ENCODE assay signal across 1 cellular context in genomic region chr14:77028384-77029246, GRCh38.
TF ChIP-seq lines count a peak whose summit lies in the region.

Gene IRF2BPL (minus strand): TSS chr14:77028708. CDS start chr14:77027792, 916 bp downstream.

TF ChIP-seq in H1, 55 proteins besides CTCF, POLR2A, EP300 and RAD21:
- TF ChIP-seq HDAC2 (IDR thresholded peaks at IDR 0.05; ENCODE audit: borderline replicate concordance in 1 of 2, low read depth in 2 of 2, low read length in 2 of 2) (peak in 1 of 2 experiments; percentile 25; a peak in 1 of 4 replicates), TAF7 (optimal IDR thresholded peaks at IDR 0.05; ENCODE audit: borderline replicate concordance, low read depth, low read length) (peak; percentile 52), JUND (IDR thresholded peaks at IDR 0.05; ENCODE audit: low read length) (peak; percentile 87), SIX5 (IDR thresholded peaks at IDR 0.05; ENCODE audit: low read depth, low read length) (no peak), TBP (IDR thresholded peaks at IDR 0.05; ENCODE audit: low read depth, low read length) (peak; percentile 63; the same call in 1 of the 2 replicates), CEBPB (IDR thresholded peaks at IDR 0.05; ENCODE audit: low read depth, low read length) (no peak), CBX8 (IDR thresholded peaks at IDR 0.05; ENCODE audit: borderline replicate concordance, low read depth, low read length) (no peak), RNF2 (IDR thresholded peaks at IDR 0.05; ENCODE audit: borderline replicate concordance, low read depth, low read length, missing control alignments, poor library complexity, severe bottlenecking) (no peak), FOSL1 (IDR thresholded peaks at IDR 0.05; ENCODE audit: insufficient read depth, low read depth, low read length) (no peak), SAP30 (IDR thresholded peaks at IDR 0.05; ENCODE audit: insufficient read depth, insufficient replicate concordance, low read length) (no peak), SIN3A (conservative IDR thresholded peaks at IDR 0.05 in 1 of 2, IDR thresholded peaks at IDR 0.05 in 1 of 2; ENCODE audit: low read depth in 1 of 2, low read length in 2 of 2) (peak; percentile 51 to 79; a peak in 2 of 4 replicates), GABPA (IDR thresholded peaks at IDR 0.05; ENCODE audit: borderline replicate concordance, insufficient read depth, low read length) (no peak), POLR2AphosphoS5 (IDR thresholded peaks at IDR 0.05; ENCODE audit: low read depth, low read length) (peak; percentile 87), KDM1A (IDR thresholded peaks at IDR 0.05; ENCODE audit: borderline replicate concordance, low read length) (no peak), POU5F1 (IDR thresholded peaks at IDR 0.05; ENCODE audit: low read depth, low read length) (no peak), USF2 (IDR thresholded peaks at IDR 0.05; ENCODE audit: low read length) (no peak), BRCA1 (IDR thresholded peaks at IDR 0.05; ENCODE audit: low read depth, low read length) (no peak), RXRA (IDR thresholded peaks at IDR 0.05; ENCODE audit: insufficient read depth, low read depth, low read length) (no peak), HDAC6 (IDR thresholded peaks at IDR 0.05; ENCODE audit: low read depth, low read length) (no peak), GTF2F1 (IDR thresholded peaks at IDR 0.05; ENCODE audit: borderline replicate concordance, low read depth, low read length) (no peak), TCF12 (IDR thresholded peaks at IDR 0.05; ENCODE audit: low read depth, low read length) (no peak), SIRT6 (IDR thresholded peaks at IDR 0.05; ENCODE audit: low read length) (no peak), KDM5A (IDR thresholded peaks at IDR 0.05; ENCODE audit: low read length) (no peak), PHF8 (conservative IDR thresholded peaks at IDR 0.05; ENCODE audit: low read depth, low read length) (peak; percentile 15; the same call in 1 of the 2 replicates), NANOG (IDR thresholded peaks at IDR 0.05; ENCODE audit: insufficient read depth, low read depth, low read length, poor library complexity, severe bottlenecking) (no peak), JUN (IDR thresholded peaks at IDR 0.05; ENCODE audit: low read depth, low read length) (no peak), TEAD4 (IDR thresholded peaks at IDR 0.05; ENCODE audit: low read depth, low read length) (no peak; the same call in 1 of the 2 replicates), CHD1 (IDR thresholded peaks at IDR 0.05; ENCODE audit: low read depth, low read length) (no peak), CTBP2 (IDR thresholded peaks at IDR 0.05; ENCODE audit: borderline replicate concordance, insufficient read depth, insufficient read length, low read length) (no peak), SP2 (IDR thresholded peaks at IDR 0.05; ENCODE audit: low read length) (no peak), E2F6 (IDR thresholded peaks at IDR 0.05) (no peak), ZNF274 (IDR thresholded peaks at IDR 0.05; ENCODE audit: borderline replicate concordance, extremely low read depth, low read length) (no peak), TAF1 (IDR thresholded peaks at IDR 0.05; ENCODE audit: low read depth, low read length) (peak; percentile 76), ASH2L (IDR thresholded peaks at IDR 0.05; ENCODE audit: low read length) (peak; percentile 87), EZH2 (IDR thresholded peaks at IDR 0.05; ENCODE audit: low read depth, low read length, severe bottlenecking) (no peak), SUZ12 (IDR thresholded peaks at IDR 0.05; ENCODE audit: low read length) (0 out of 2 replicates have a peak, but pooled peaks have one; percentile 16), YY1 (IDR thresholded peaks at IDR 0.05; ENCODE audit: low read depth, low read length) (no peak), KDM4A (IDR thresholded peaks at IDR 0.05; ENCODE audit: low read depth, low read length, severe bottlenecking) (peak; percentile 7), ATF2 (IDR thresholded peaks at IDR 0.05; ENCODE audit: low read length) (no peak; the same call in none of the 2 replicates), CBX5 (IDR thresholded peaks at IDR 0.05; ENCODE audit: low read depth, low read length) (no peak), EGR1 (IDR thresholded peaks at IDR 0.05; ENCODE audit: borderline replicate concordance, low read depth, low read length) (no peak), RBBP5 (IDR thresholded peaks at IDR 0.05; ENCODE audit: borderline replicate concordance, low read depth, low read length) (peak; percentile 73), CREB1 (IDR thresholded peaks at IDR 0.05) (peak; percentile 88), SRF (IDR thresholded peaks at IDR 0.05; ENCODE audit: low read depth, low read length) (no peak), SP4 (IDR thresholded peaks at IDR 0.05; ENCODE audit: low read length) (no peak), BACH1 (IDR thresholded peaks at IDR 0.05; ENCODE audit: low read length) (peak; percentile 61), NRF1 (IDR thresholded peaks at IDR 0.05; ENCODE audit: low read depth, low read length) (peak; percentile 75), BCL11A (IDR thresholded peaks at IDR 0.05; ENCODE audit: low read depth in 2 of 2, low read length in 2 of 2) (no peak), RFX5 (IDR thresholded peaks at IDR 0.05; ENCODE audit: borderline replicate concordance, low read depth, low read length) (no peak), CHD2 (IDR thresholded peaks at IDR 0.05; ENCODE audit: low read length) (peak; percentile 56), MAFK (IDR thresholded peaks at IDR 0.05; ENCODE audit: low read depth, low read length) (no peak; the same call in 1 of the 2 replicates), SP1 (IDR thresholded peaks at IDR 0.05; ENCODE audit: low read depth, low read length) (peak; percentile 55)
- TF ChIP-seq, protein P1, sequence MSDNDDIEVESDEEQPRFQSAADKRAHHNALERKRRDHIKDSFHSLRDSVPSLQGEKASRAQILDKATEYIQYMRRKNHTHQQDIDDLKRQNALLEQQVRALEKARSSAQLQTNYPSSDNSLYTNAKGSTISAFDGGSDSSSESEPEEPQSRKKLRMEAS (IDR thresholded peaks at IDR 0.05): peak; percentile 74
- TF ChIP-seq, protein P2, sequence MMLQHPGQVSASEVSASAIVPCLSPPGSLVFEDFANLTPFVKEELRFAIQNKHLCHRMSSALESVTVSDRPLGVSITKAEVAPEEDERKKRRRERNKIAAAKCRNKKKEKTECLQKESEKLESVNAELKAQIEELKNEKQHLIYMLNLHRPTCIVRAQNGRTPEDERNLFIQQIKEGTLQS (IDR thresholded peaks at IDR 0.05; ENCODE audit: insufficient read depth, low read depth, low read length): no peak
- TF ChIP-seq, protein P3, sequence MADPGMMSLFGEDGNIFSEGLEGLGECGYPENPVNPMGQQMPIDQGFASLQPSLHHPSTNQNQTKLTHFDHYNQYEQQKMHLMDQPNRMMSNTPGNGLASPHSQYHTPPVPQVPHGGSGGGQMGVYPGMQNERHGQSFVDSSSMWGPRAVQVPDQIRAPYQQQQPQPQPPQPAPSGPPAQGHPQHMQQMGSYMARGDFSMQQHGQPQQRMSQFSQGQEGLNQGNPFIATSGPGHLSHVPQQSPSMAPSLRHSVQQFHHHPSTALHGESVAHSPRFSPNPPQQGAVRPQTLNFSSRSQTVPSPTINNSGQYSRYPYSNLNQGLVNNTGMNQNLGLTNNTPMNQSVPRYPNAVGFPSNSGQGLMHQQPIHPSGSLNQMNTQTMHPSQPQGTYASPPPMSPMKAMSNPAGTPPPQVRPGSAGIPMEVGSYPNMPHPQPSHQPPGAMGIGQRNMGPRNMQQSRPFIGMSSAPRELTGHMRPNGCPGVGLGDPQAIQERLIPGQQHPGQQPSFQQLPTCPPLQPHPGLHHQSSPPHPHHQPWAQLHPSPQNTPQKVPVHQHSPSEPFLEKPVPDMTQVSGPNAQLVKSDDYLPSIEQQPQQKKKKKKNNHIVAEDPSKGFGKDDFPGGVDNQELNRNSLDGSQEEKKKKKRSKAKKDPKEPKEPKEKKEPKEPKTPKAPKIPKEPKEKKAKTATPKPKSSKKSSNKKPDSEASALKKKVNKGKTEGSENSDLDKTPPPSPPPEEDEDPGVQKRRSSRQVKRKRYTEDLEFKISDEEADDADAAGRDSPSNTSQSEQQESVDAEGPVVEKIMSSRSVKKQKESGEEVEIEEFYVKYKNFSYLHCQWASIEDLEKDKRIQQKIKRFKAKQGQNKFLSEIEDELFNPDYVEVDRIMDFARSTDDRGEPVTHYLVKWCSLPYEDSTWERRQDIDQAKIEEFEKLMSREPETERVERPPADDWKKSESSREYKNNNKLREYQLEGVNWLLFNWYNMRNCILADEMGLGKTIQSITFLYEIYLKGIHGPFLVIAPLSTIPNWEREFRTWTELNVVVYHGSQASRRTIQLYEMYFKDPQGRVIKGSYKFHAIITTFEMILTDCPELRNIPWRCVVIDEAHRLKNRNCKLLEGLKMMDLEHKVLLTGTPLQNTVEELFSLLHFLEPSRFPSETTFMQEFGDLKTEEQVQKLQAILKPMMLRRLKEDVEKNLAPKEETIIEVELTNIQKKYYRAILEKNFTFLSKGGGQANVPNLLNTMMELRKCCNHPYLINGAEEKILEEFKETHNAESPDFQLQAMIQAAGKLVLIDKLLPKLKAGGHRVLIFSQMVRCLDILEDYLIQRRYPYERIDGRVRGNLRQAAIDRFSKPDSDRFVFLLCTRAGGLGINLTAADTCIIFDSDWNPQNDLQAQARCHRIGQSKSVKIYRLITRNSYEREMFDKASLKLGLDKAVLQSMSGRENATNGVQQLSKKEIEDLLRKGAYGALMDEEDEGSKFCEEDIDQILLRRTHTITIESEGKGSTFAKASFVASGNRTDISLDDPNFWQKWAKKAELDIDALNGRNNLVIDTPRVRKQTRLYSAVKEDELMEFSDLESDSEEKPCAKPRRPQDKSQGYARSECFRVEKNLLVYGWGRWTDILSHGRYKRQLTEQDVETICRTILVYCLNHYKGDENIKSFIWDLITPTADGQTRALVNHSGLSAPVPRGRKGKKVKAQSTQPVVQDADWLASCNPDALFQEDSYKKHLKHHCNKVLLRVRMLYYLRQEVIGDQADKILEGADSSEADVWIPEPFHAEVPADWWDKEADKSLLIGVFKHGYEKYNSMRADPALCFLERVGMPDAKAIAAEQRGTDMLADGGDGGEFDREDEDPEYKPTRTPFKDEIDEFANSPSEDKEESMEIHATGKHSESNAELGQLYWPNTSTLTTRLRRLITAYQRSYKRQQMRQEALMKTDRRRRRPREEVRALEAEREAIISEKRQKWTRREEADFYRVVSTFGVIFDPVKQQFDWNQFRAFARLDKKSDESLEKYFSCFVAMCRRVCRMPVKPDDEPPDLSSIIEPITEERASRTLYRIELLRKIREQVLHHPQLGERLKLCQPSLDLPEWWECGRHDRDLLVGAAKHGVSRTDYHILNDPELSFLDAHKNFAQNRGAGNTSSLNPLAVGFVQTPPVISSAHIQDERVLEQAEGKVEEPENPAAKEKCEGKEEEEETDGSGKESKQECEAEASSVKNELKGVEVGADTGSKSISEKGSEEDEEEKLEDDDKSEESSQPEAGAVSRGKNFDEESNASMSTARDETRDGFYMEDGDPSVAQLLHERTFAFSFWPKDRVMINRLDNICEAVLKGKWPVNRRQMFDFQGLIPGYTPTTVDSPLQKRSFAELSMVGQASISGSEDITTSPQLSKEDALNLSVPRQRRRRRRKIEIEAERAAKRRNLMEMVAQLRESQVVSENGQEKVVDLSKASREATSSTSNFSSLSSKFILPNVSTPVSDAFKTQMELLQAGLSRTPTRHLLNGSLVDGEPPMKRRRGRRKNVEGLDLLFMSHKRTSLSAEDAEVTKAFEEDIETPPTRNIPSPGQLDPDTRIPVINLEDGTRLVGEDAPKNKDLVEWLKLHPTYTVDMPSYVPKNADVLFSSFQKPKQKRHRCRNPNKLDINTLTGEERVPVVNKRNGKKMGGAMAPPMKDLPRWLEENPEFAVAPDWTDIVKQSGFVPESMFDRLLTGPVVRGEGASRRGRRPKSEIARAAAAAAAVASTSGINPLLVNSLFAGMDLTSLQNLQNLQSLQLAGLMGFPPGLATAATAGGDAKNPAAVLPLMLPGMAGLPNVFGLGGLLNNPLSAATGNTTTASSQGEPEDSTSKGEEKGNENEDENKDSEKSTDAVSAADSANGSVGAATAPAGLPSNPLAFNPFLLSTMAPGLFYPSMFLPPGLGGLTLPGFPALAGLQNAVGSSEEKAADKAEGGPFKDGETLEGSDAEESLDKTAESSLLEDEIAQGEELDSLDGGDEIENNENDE (IDR thresholded peaks at IDR 0.05; ENCODE audit: insufficient replicate concordance, low read length): no peak
TF ChIP-seq in H1: peak in this region for 18.
